In the genomic region with DNA sequence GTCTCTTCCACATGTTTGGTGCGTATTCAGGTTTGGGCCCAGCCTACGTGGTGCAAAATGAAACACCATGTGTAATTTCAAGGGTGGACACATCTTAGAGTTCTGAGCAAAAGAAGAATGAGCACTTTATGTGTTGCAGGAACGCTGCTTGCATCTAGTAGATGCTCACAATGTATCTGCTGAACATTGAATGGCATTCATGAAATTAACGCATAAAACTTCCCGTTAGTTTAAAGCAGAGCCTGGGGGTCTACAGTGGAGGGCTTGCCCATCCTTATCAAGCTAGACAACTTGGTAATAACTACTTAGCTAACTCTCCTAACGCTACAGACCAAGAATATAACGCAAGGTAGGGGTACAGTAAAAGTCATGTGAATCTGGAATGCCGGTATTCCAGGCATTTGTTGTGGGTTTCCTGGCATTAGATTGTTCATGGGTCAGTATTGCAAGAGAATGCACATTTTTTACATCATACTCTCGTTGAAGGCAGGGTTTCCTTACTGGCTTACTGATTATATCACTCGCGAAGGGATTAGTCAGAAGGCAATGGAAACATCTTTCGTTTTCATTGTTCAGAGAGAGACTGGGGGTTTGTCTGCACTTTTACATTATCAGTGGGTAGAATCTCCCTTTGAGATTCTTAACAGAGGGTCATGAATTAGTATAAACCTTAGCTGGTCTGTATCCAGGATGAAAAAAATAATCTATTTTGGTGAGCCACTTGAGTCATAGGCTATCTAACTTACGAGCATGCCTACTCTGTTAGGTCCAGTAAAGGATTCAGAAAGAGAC, we compare ENCODE assay signal across 1 cellular context.
A peak's percentile ranks its signal among the peaks of the same experiment; 100 is the strongest.
TF ChIP-seq lines count a peak whose summit lies in the region.

No MANE protein-coding gene starts in this region.

TF ChIP-seq in endothelial cell of umbilical vein, 7 proteins besides CTCF, POLR2A, EP300 and RAD21:
- TF ChIP-seq FOS (IDR thresholded peaks at IDR 0.05; ENCODE audit: borderline replicate concordance, insufficient read depth, low read length) (peak; percentile 80), MYC (IDR thresholded peaks at IDR 0.05; ENCODE audit: low read depth, low read length) (no peak), EZH2 (IDR thresholded peaks at IDR 0.05; ENCODE audit: borderline replicate concordance, low read depth, low read length, severe bottlenecking) (no peak), JUN (IDR thresholded peaks at IDR 0.05; ENCODE audit: borderline replicate concordance, insufficient read depth, insufficient read length, low read depth) (peak; percentile 92), GATA2 (IDR thresholded peaks at IDR 0.05; ENCODE audit: insufficient read depth, insufficient read length, low read depth, low read length) (peak; percentile 100), POLR2AphosphoS5 (IDR thresholded peaks at IDR 0.05; ENCODE audit: insufficient read depth, low read depth, low read length) (peak; percentile 92)
- TF ChIP-seq, protein P1, sequence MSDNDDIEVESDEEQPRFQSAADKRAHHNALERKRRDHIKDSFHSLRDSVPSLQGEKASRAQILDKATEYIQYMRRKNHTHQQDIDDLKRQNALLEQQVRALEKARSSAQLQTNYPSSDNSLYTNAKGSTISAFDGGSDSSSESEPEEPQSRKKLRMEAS (IDR thresholded peaks at IDR 0.05; ENCODE audit: insufficient read depth, insufficient read length) = no peak
TF ChIP-seq in endothelial cell of umbilical vein: peak in this region for 4.
